Comparison of ENCODE assay signal across 1 cellular context in the genomic region with DNA sequence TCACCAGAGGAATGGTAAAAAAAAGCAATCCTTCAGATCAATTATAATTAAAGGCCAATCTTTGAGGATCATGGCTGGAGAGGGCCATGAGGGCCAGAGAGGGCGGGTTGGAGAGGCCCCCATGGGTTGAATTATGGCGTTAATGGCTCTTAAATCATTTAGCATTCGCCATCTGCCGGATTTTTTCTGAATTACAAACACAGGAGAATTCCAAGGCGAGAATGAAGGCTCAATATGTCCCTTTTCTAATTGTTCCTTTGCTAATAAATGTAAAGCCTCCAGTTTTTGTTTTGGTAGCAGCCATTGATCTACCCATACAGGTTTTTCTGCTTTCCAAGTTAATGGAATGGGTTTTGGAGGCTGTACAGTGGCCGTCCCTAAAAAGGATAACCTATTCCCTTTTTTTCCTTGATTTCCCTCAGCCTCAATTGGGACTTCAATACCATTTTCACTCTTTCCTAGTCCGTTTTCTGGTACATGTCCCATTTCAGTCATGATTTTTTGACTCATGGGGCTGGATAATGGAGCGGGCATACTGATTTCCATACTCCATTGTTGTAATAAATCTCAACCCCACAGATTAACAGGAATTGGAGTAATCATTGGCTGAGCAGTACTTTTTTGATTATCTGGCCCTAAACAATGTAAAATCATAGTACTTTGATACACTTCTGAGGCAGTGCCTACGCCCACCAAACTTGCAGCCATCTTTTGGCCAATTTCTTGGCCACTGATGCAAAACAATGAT.
TF ChIP-seq lines count a peak whose summit lies in the region.

No MANE protein-coding gene starts in this region.

TF ChIP-seq in GM23338, 12 proteins besides CTCF, POLR2A, EP300 and RAD21:
- TF ChIP-seq JUNB (IDR thresholded peaks at IDR 0.05; ENCODE audit: unreplicated experiment), result no peak
- no peak for TF ChIP-seq STAT1 (IDR thresholded peaks at IDR 0.05; ENCODE audit: unreplicated experiment)
- no peak for TF ChIP-seq EZH2 (IDR thresholded peaks at IDR 0.05; ENCODE audit: low read depth, unreplicated experiment)
TF ChIP-seq in GM23338: peak in this region for 0.
